In the genomic region with DNA sequence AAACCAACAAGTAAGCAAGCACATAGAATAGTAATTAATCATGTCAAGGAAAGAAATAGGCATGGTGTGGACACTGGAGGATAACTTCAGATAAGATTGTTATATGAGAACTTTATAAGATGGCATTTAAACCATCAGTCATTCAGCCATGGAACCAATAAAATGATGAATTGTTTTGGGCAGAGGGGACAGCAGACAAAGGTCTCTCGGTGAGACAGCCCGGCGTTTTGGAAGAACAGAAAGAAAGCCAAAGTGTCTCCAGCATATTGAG, we compare ENCODE assay signal across 8 cellular contexts. TPM values are rescaled to one million over a fixed set of nuclear protein-coding genes. Genes with fewer than 3 reads are reported as not detected.
DNase-seq lines count a peak whose midpoint lies in the region; ATAC-seq, FAIRE-seq and TF ChIP-seq lines count a peak whose summit lies in the region.

No MANE protein-coding gene starts in this region.

- no peak for TF ChIP-seq EP300 in A549 (IDR thresholded peaks at IDR 0.05)

- no peaks in the 10 kb centered on the region for H3K36me3 ChIP-seq in HUES6 (ENCODE audit: control insufficient read depth, insufficient read depth, low read length)
- H3K36me3 ChIP-seq in muscle layer of duodenum (ENCODE audit: control insufficient read depth in 1 of 2, insufficient read depth in 2 of 2, low read length in 2 of 2), result no peaks in the 10 kb centered on the region

- H3K4me1 ChIP-seq in A549, result peaks cover 10% of the 10 kb centered on the region; the same call in 2 of the 3 replicates
- H3K4me1 ChIP-seq in HUES6 (ENCODE audit: control insufficient read depth, insufficient read depth, low read length), result peaks cover 22% of the 10 kb centered on the region; the same call in 1 of the 2 replicates
- H3K4me1 ChIP-seq in muscle layer of duodenum (ENCODE audit: control insufficient read depth in 1 of 2, insufficient read depth in 2 of 2, low read length in 2 of 2), result peaks cover 4 to 13% of the 10 kb centered on the region in 2 donors

- peak overlapping the region in 1 of 2 experiments; percentile 30; a peak in 1 of 6 replicates for H3K27ac ChIP-seq in A549
- no peak overlapping the region for H3K27ac ChIP-seq in HUES6 (ENCODE audit: low read depth, low read length)
- peak overlapping the region; percentile 87 for H3K27ac ChIP-seq in muscle layer of duodenum (ENCODE audit: low read length)

- DNase-seq in A549 (ENCODE audit: low read depth in 1 of 2, low spot score in 1 of 2) (no peak), cardiac fibroblast (ENCODE audit: low read depth in 2 of 2) (no peak), T-helper 9 cell (no peak), mesenteric fat pad (ENCODE audit: low spot score) (no peak)

- no peak for TF ChIP-seq POLR2A in A549 (IDR thresholded peaks at IDR 0.05; ENCODE audit: low read length)

- H3K27me3 ChIP-seq in HUES6 (ENCODE audit: control insufficient read depth, insufficient read depth, low read length) (peaks cover 7% of the 10 kb centered on the region; the same call in 1 of the 2 replicates), muscle layer of duodenum (ENCODE audit: low read depth, low read length) (no peaks in the 10 kb centered on the region)

- CTCF ChIA-PET in A549 (lab: Yijun Ruan, JAX), result interaction anchor here (0.6 kb wide), 1 partner anchor 227 kb away, joined by 3 read pairs; no protein-coding TSS in a partner anchor

- POLR2A ChIA-PET in A549 (lab: Yijun Ruan, JAX), result interaction anchor here (1.4 kb wide), 1 partner anchor 172 kb away, joined by 4 read pairs; a partner anchor contains a TSS

- no peaks in the 10 kb centered on the region for H3K9me3 ChIP-seq in A549
- no peaks in the 10 kb centered on the region for H3K9me3 ChIP-seq in HUES6 (ENCODE audit: control insufficient read depth, insufficient read depth, low read depth, low read length)
- H3K9me3 ChIP-seq in muscle layer of duodenum (ENCODE audit: control insufficient read depth in 1 of 2, low read length in 2 of 2), result no peaks in the 10 kb centered on the region

- no peak for TF ChIP-seq RAD21 in A549 (conservative IDR thresholded peaks at IDR 0.05 in 1 of 2, IDR thresholded peaks at IDR 0.05 in 1 of 2)

- WGBS in A549 (ENCODE audit: missing lambda C conversion rate), result 54% methylated on average over 3 of the region's 3 CpGs

- FAIRE-seq in A549 (lab: Jason Lieb, UNC), result no peak

- ATAC-seq in A549, result no peak
- ATAC-seq in HG03159 (IDR thresholded peaks at IDR 0.05; ENCODE audit: unreplicated experiment), result no peak
- no peak for ATAC-seq in HG03520 (IDR thresholded peaks at IDR 0.05; ENCODE audit: unreplicated experiment)

- H3K4me3 ChIP-seq in A549 (peak overlapping the region; percentile 68), HUES6 (ENCODE audit: low read depth, low read length) (peak overlapping the region; percentile 59), cardiac fibroblast (replicated peaks in 1 of 2; ENCODE audit: low read depth in 2 of 2, low read length in 2 of 2) (peak overlapping the region; percentile 56 to 69), muscle layer of duodenum (ENCODE audit: low read depth in 1 of 2, low read length in 2 of 2) (peak overlapping the region; percentile 81 to 90)

- peak overlapping the region; percentile 80 for H3K4me2 ChIP-seq in A549

- no peak overlapping the region for H3K9ac ChIP-seq in HUES6 (ENCODE audit: low read length)

- TF ChIP-seq CTCF in A549 (IDR thresholded peaks at IDR 0.05) (no peak), cardiac fibroblast (IDR thresholded peaks at IDR 0.05; ENCODE audit: low read depth, low read length) (no peak)

TF ChIP-seq in A549, 52 proteins besides CTCF, POLR2A, EP300 and RAD21:
- no peak for TF ChIP-seq SREBF2 (IDR thresholded peaks at IDR 0.05)
- TF ChIP-seq RFX5 (IDR thresholded peaks at IDR 0.05), result no peak
- no peak for TF ChIP-seq SMC3 (IDR thresholded peaks at IDR 0.05)
- TF ChIP-seq POLR2AphosphoS2 (conservative IDR thresholded peaks at IDR 0.05; ENCODE audit: low read length), result no peak
- no peak for TF ChIP-seq ESRRA (IDR thresholded peaks at IDR 0.05; ENCODE audit: borderline replicate concordance, low read length)
- TF ChIP-seq HDAC2 (IDR thresholded peaks at IDR 0.05), result no peak
- TF ChIP-seq RARB (CRISPR knock-in tag; IDR thresholded peaks at IDR 0.05), result no peak
- TF ChIP-seq, protein P1, sequence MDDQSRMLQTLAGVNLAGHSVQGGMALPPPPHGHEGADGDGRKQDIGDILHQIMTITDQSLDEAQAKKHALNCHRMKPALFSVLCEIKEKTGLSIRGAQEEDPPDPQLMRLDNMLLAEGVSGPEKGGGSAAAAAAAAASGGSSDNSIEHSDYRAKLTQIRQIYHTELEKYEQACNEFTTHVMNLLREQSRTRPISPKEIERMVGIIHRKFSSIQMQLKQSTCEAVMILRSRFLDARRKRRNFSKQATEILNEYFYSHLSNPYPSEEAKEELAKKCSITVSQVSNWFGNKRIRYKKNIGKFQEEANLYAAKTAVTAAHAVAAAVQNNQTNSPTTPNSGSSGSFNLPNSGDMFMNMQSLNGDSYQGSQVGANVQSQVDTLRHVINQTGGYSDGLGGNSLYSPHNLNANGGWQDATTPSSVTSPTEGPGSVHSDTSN (IDR thresholded peaks at IDR 0.05), result no peak
- no peak for TF ChIP-seq JUN (IDR thresholded peaks at IDR 0.05)
- TF ChIP-seq GATA3 (IDR thresholded peaks at IDR 0.05; ENCODE audit: borderline replicate concordance), result no peak
- TF ChIP-seq MAZ (IDR thresholded peaks at IDR 0.05; ENCODE audit: borderline replicate concordance, low read depth, low read length), result no peak
- no peak for TF ChIP-seq RNF2 (IDR thresholded peaks at IDR 0.05; ENCODE audit: borderline replicate concordance, low read depth)
- no peak for TF ChIP-seq KDM1A (IDR thresholded peaks at IDR 0.05; ENCODE audit: low read depth)
- TF ChIP-seq JUNB (IDR thresholded peaks at IDR 0.05), result no peak
- no peak for TF ChIP-seq ZFP36 (IDR thresholded peaks at IDR 0.05; ENCODE audit: borderline replicate concordance, partially characterized antibody)

RNA-seq across cellular contexts. Expression of a gene that starts 0.8 kb away (rescaled TPM):
- polyA plus RNA-seq in A549 (2011; rRNA removed), result 2.4 TPM in 2 replicates
- polyA plus RNA-seq in A549 (2012; cell fraction: cytosol; rRNA removed), result 0.65 and 0.92 TPM in 2 replicates
- 0.39 and 0.71 TPM in 2 replicates for polyA plus RNA-seq in A549 (2012; cell fraction: nucleus; rRNA removed)
- polyA plus RNA-seq in A549 (2017; fragmentation: RNase III; extraction: RNeasy Plus Mini Kit Qiagen cat#74134 plus additional on column Dnase treatment), result 0.76 to 0.90 TPM (median 0.85 TPM) in 3 replicates
- 5.0 and 6.6 TPM in 2 replicates for polyA minus RNA-seq in A549 (2011; rRNA and poly(A)+ RNA removed)
- total RNA-seq in mesenteric fat pad, result 10.4 TPM
